ENCODE assay signal across 29 cellular contexts in genomic region chr16:27568077-27568476, GRCh38.
"Had no signal": no experiment of that assay in that cellular context is flagged by ENCODE, and none has a peak within 500 bp of the region (broad histone marks: within the 10 kb centered on the region; RNA-seq: fewer than 3 reads in every experiment).

No MANE protein-coding gene starts in this region.

- H3K9me3 ChIP-seq: colonic mucosa had no signal

- ATAC-seq: activated CD4-positive, CD25-positive, alpha-beta regulatory T cell treated with anti-CD3 and anti-CD28 coated beads, Interleukin-2, amount 50 U/mL, for 24 hours; activated CD8-positive, alpha-beta T cell treated with anti-CD3 and anti-CD28 coated beads for 36 hours; activated T-cell treated with anti-CD3 and anti-CD28 coated beads, Interleukin-2, amount 50 U/mL, for 4 hours; activated T-helper 17 cell treated with anti-CD3 and anti-CD28 coated beads, Interleukin-2, amount 50 U/mL, for 72 hours; esophagus mucosa; T-helper 17 cell had no signal

- DNase-seq: activated B cell treated with CpG ODN at 0.5 μM for 24 hours; activated CD4-positive, alpha-beta T cell treated with anti-CD3 and anti-CD28 coated beads for 48 hours; activated CD4-positive, alpha-beta T cell treated with anti-CD3 and anti-CD28 coated beads, Interleukin-2, amount 50 U/mL, for 1 hour; activated CD4-positive, alpha-beta T cell treated with anti-CD3 and anti-CD28 coated beads, Interleukin-2, amount 50 U/mL, for 48 hours; activated CD8-positive, alpha-beta memory T cell treated with anti-CD3 and anti-CD28 coated beads for 24 hours; activated CD8-positive, alpha-beta T cell treated with anti-CD3 and anti-CD28 coated beads for 36 hours; activated effector memory CD4-positive, alpha-beta T cell treated with Interleukin-2 at 50 U/mL for 16 hours; activated gamma-delta T cell treated with Interleukin-2 at 50 U/mL for 16 hours; activated naive CD4-positive, alpha-beta T cell treated with anti-CD3 and anti-CD28 coated beads, Interleukin-2, amount 50 U/mL, for 16 hours; activated naive CD4-positive, alpha-beta T cell treated with Interleukin-2 at 50 U/mL for 16 hours; activated T-cell treated with anti-CD3 and anti-CD28 coated beads, Interleukin-2, amount 50 U/mL, for 4 hours; amniotic stem cell; anterior cingulate cortex; brain microvascular endothelial cell; caudate nucleus; colonic mucosa; effector CD8-positive, alpha-beta T cell; head of caudate nucleus; T-helper 1 cell; T-helper 17 cell; T1000; WERI-Rb-1 had no signal

- FAIRE-seq: astrocyte, endometrium, endothelial cell of umbilical vein, frontal cortex had no signal

- H3K4me1 ChIP-seq: colonic mucosa had no signal

- H3K27ac ChIP-seq: brain microvascular endothelial cell, colonic mucosa, WERI-Rb-1 had no signal

- H3K27me3 ChIP-seq: brain microvascular endothelial cell, colonic mucosa had no signal

- H3K4me3 ChIP-seq: colonic mucosa had no signal

- H3K36me3 ChIP-seq: brain microvascular endothelial cell, colonic mucosa had no signal
